27 cellular contexts compared by ENCODE assay signal in the genomic region with DNA sequence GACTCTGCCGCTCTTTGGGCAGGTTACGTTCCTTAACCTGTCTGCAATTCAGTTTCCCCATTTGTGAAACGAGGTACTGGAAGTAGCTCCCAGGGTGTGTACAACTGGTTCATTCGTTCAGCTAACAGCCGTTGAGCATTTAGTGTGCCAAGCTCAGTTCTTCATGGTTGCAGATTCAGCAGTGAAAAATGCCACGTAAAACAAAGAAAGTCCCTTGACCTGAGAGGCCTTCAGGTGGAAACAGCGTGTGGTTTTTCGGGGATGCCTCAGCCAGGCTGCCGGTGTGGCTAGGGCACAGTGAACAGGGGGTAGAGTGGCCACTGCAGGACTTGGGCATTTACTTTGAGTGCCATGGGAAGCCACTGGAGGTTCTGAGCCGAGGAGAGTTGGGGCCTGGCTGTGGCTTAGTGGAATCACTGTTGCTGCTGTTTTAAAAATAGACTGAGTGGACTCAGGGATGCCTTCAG. TPM values are rescaled to one million over a fixed set of nuclear protein-coding genes. Genes with fewer than 3 reads are reported as not detected.
A peak's percentile ranks its signal among the peaks of the same experiment; 100 is the strongest.
DNase-seq lines count a peak whose midpoint lies in the region; ATAC-seq, FAIRE-seq and TF ChIP-seq lines count a peak whose summit lies in the region.
"Had no signal": no experiment of that assay in that cellular context is flagged by ENCODE, and none has a peak within 500 bp of the region (broad histone marks: within the 10 kb centered on the region; RNA-seq: fewer than 3 reads in every experiment).

No MANE protein-coding gene starts in this region.

- 41% methylated on average over 10 of the region's 10 CpGs for WGBS in GM12878 (ENCODE audit: insufficient coverage, insufficient replicate concordance, low lambda C conversion rate, missing lambda C conversion rate)

- H3K79me2 ChIP-seq in KMS-11 (ENCODE audit: insufficient read depth, low read depth) (no peaks in the 10 kb centered on the region), GM12878 (ENCODE audit: control insufficient read depth, insufficient read depth, low read length) (no peaks in the 10 kb centered on the region)

- POLR2A ChIA-PET in GM12878 (lab: Charles Lee), result interaction anchor here (1.2 kb wide), 1 partner anchor 9 kb away, joined by 3 read pairs; no protein-coding TSS in a partner anchor

- SMC1A ChIA-PET in GM12878 (lab: Charles Lee; ENCODE audit: uncharacterized antibody, unreplicated experiment), result interaction anchor here (0.8 to 2.7 kb wide), 11 partner anchors 8 to 178 kb away, joined by 3 to 11 read pairs (median 4); no protein-coding TSS in a partner anchor

- DNase-seq in GM12878 (ENCODE audit: low read depth, low spot score) (peak; percentile 48), hepatic stellate cell (ENCODE audit: low spot score) (peak; percentile 37), omental fat pad (ENCODE audit: low spot score) (no peak), iPS-NIHi7 (ENCODE audit: extremely low spot score) (no peak)
- no peak for DNase-seq in activated CD4-positive, alpha-beta T cell treated with anti-CD3 and anti-CD28 coated beads, Interleukin-2, amount 50 U/mL, for 4 hours
- DNase-seq: activated CD4-positive, alpha-beta T cell treated with anti-CD3 and anti-CD28 coated beads for 36 hours; activated naive CD4-positive, alpha-beta T cell treated with Interleukin-2 at 50 U/mL for 16 hours; activated T-cell treated with anti-CD3 and anti-CD28 coated beads, Interleukin-2, amount 50 U/mL, for 24 hours; C1 segment of cervical spinal cord; Caco-2; caudate nucleus; DMS79; GM23248; immature natural killer cell; NCI-H1105 treated with DMSO at 0.1 percent for 48 hours; NCI-H2081 treated with DMSO at 0.1 percent for 48 hours; NCI-H446 treated with DMSO at 0.1 percent for 48 hours; NK-92 treated with Interleukin-12 subunit alpha and Interleukin-12 subunit beta, amount 100 ng/mL, for 24 hours; T-helper 2 cell had no signal

- TF ChIP-seq POLR2A in GM12878 (IDR thresholded peaks at IDR 0.05; ENCODE audit: low read depth, low read length), result no peak

- no peaks in the 10 kb centered on the region for H3K36me3 ChIP-seq in KMS-11 (ENCODE audit: insufficient read depth)
- no peaks in the 10 kb centered on the region for H3K36me3 ChIP-seq in GM12878 (ENCODE audit: control insufficient read depth in 2 of 2, insufficient read depth in 2 of 2, low read length in 1 of 2)
- H3K36me3 ChIP-seq in skeletal muscle tissue (ENCODE audit: control insufficient read depth in 3 of 3, insufficient read depth in 3 of 3, low read length in 3 of 3), result peaks cover 7 to 16% (median 12%) of the 10 kb centered on the region in 3 donors

- peak overlapping the region; percentile 3; the same call in 1 of the 2 replicates for H3K9ac ChIP-seq in KMS-11
- no peak overlapping the region for H3K9ac ChIP-seq in GM12878 (ENCODE audit: control insufficient read depth, insufficient read depth, low read length)
- H3K9ac ChIP-seq in skeletal muscle tissue (ENCODE audit: low read depth in 1 of 3, low read length in 3 of 3), result peak overlapping the region; percentile 43 to 97 (median 73)
- H3K9ac ChIP-seq: GM23248 had no signal

- no peak for TF ChIP-seq RAD21 in GM12878 (IDR thresholded peaks at IDR 0.05; ENCODE audit: insufficient read depth, low read depth, low read length)

- in situ Hi-C loops in GM12878 (cut with MboI), result loop anchor here (25.0 kb wide), 1 partner anchor 628 kb away; a partner anchor contains a TSS

- H3K9me3 ChIP-seq in GM12878 (replicated peaks; ENCODE audit: control insufficient read depth, insufficient read depth, low read length), result no peaks in the 10 kb centered on the region; the same call in 2 of the 3 replicates
- H3K9me3 ChIP-seq in skeletal muscle tissue (ENCODE audit: control insufficient read depth in 3 of 3, low read length in 3 of 3), result no peaks in the 10 kb centered on the region
- H3K9me3 ChIP-seq: Caco-2, tibial nerve had no signal

- H4K20me1 ChIP-seq in KMS-11 (ENCODE audit: insufficient read depth), result no peaks in the 10 kb centered on the region
- no peaks in the 10 kb centered on the region for H4K20me1 ChIP-seq in GM12878 (ENCODE audit: control insufficient read depth, insufficient read depth)

- H2AFZ ChIP-seq in KMS-11 (ENCODE audit: low read depth) (no peak overlapping the region), GM12878 (ENCODE audit: control insufficient read depth, low read depth, low read length) (no peak overlapping the region)
- H2AFZ ChIP-seq: GM23248 had no signal

- H3K27me3 ChIP-seq in KMS-11 (ENCODE audit: insufficient read depth, low read depth), result no peaks in the 10 kb centered on the region
- no peaks in the 10 kb centered on the region for H3K27me3 ChIP-seq in GM12878 (replicated peaks in 1 of 2; ENCODE audit: control insufficient read depth in 2 of 2, insufficient read depth in 2 of 2, low read length in 1 of 2)
- H3K27me3 ChIP-seq in skeletal muscle tissue (ENCODE audit: control insufficient read depth in 3 of 3, insufficient read depth in 3 of 3, low read length in 3 of 3), result no peaks in the 10 kb centered on the region
- H3K27me3 ChIP-seq: tibial nerve had no signal

- no TSS peak for BruUV-seq in GM12878 (replicated peaks; lab: Mats Ljungman, UMichigan)

- TF ChIP-seq EP300 in GM12878 (IDR thresholded peaks at IDR 0.05; ENCODE audit: borderline replicate concordance in 1 of 2, control insufficient read depth in 1 of 2, low read depth in 2 of 2, low read length in 2 of 2), result no peak

- H3K4me2 ChIP-seq in KMS-11 (peak overlapping the region; percentile 15; the same call in 1 of the 2 replicates), GM12878 (ENCODE audit: control insufficient read depth, insufficient read depth) (no peak overlapping the region)
- H3K4me2 ChIP-seq: smooth muscle cell had no signal

- CTCF ChIA-PET in GM12878 (lab: Yijun Ruan, JAX), result interaction anchor here (2.7 kb wide), 1 partner anchor 9 kb away, joined by 10 read pairs; no protein-coding TSS in a partner anchor

- intact Hi-C loops in GM12878 (cut with micrococcal nuclease; ENCODE audit: unreplicated experiment), result loop anchor here (10.0 kb wide), 1 partner anchor 645 kb away; no protein-coding TSS in a partner anchor

- FAIRE-seq in GM12878 (lab: Jason Lieb, UNC), result no peak
- FAIRE-seq: endothelial cell of umbilical vein, RCC 7860 had no signal

- H3K4me1 ChIP-seq in KMS-11 (ENCODE audit: low read depth, poor library complexity, severe bottlenecking) (peaks cover 54% of the 10 kb centered on the region), GM12878 (ENCODE audit: control insufficient read depth, insufficient read depth, low read length) (peaks cover 14% of the 10 kb centered on the region), skeletal muscle tissue (ENCODE audit: control insufficient read depth in 3 of 3, insufficient read depth in 3 of 3, low read length in 3 of 3) (peaks cover 68 to 79% (median 71%) of the 10 kb centered on the region in 3 donors)
- H3K4me1 ChIP-seq: Caco-2 had no signal

- H3K27ac ChIP-seq in KMS-11 (peak overlapping the region; percentile 59; the same call in 1 of the 2 replicates), GM12878 (ENCODE audit: control insufficient read depth, insufficient read depth) (no peak overlapping the region), skeletal muscle tissue (ENCODE audit: low read depth, low read length) (peak overlapping the region; percentile 93)
- H3K27ac ChIP-seq: GM23248 had no signal

- ATAC-seq in GM12878, result peak; percentile 70
- ATAC-seq in omental fat pad (ENCODE audit: low FRiP score), result no peak
- ATAC-seq in SK-N-SH treated with all-trans-retinoic acid at 6 μM for 48 hours, result no peak
- ATAC-seq: activated CD4-positive, alpha-beta T cell treated with anti-CD3 and anti-CD28 coated beads for 36 hours; stimulated activated memory B cell treated with anti-CD40 and anti-IgM and Interleukin-4, amounts not matched to agents 10 μg/mL and 1 μg/mL and 100 μg/mL, for 72 hours had no signal

- RAD21 ChIA-PET in GM12878 (lab: Charles Lee; ENCODE audit: unreplicated experiment), result interaction anchor here (0.8 kb wide), 1 partner anchor 19 kb away, joined by 4 read pairs; no protein-coding TSS in a partner anchor

- TF ChIP-seq CTCF in KMS-11 (conservative IDR thresholded peaks at IDR 0.05; ENCODE audit: low read depth, low read length), result no peak
- TF ChIP-seq CTCF in GM12878 (IDR thresholded peaks at IDR 0.05 in 2 of 3, conservative IDR thresholded peaks at IDR 0.05 in 1 of 3; ENCODE audit: control insufficient read depth in 2 of 3, extremely low read depth in 1 of 3, insufficient read depth in 1 of 3, low read depth in 3 of 3, low read length in 3 of 3), result no peak
- TF ChIP-seq CTCF in omental fat pad (IDR thresholded peaks at IDR 0.05), result no peak

- H3K4me3 ChIP-seq in KMS-11 (IDR thresholded peaks at IDR 0.05; ENCODE audit: insufficient read depth, low read depth, low read length) (no peak overlapping the region), GM12878 (no peak overlapping the region), skeletal muscle tissue (ENCODE audit: low read length in 3 of 3) (peak overlapping the region; percentile 70 to 93 (median 76))
- H3K4me3 ChIP-seq: GM23248, smooth muscle cell, tibial nerve had no signal

TF ChIP-seq in GM12878, 131 proteins besides CTCF, POLR2A, EP300 and RAD21 (continues in another document):
- TF ChIP-seq FOS (IDR thresholded peaks at IDR 0.05; ENCODE audit: borderline replicate concordance, extremely low read depth, insufficient read length) (no peak), RUNX3 (IDR thresholded peaks at IDR 0.05; ENCODE audit: low read length) (peak; percentile 39)

RNA-seq across cellular contexts. Expression of a gene that starts 4.7 kb away (rescaled TPM):
- total RNA-seq in GM12878 (2013; cell fraction: nucleolus; rRNA removed), result 1.1 and 1.5 TPM in 2 replicates
- total RNA-seq in GM12878 (2014; rRNA removed) (0.90 and 0.93 TPM in 2 replicates), GM12878 (2014; rRNA removed; fragmentation: Illumina TruSeq; extraction: Trizol) (0.83 and 0.89 TPM in 2 replicates), GM12878 (2021) (1.1 and 1.4 TPM in 2 replicates), skeletal muscle tissue (53.2 TPM), omental fat pad (10 to 100 TPM; 13.6 to 49.7 (median 37.5) TPM)
- 0.71 TPM for polyA plus RNA-seq in GM12878 (2011; ENCODE audit: low read depth)
- polyA plus RNA-seq in GM12878 (2011; rRNA removed) (0.05 and 0.06 TPM in 2 replicates), GM12878 (2014; fragmentation: Illumina TruSeq; extraction: Trizol) (0.71 and 1.0 TPM in 2 replicates), GM12878 (2014; fragmentation: Nextera tagmentation; extraction: Ambion mirVana) (under 1 TPM; 0.14 to 0.31 TPM), GM12878 (2014; rRNA removed) (0.89 and 0.90 TPM in 2 replicates), GM12878 (2016; fragmentation: Nextera tagmentation; extraction: Ambion mirVana) (under 1 TPM in 1 of 2 experiments, not detected in 1; 0.23 TPM)
- 0.03 and 0.04 TPM in 2 replicates for polyA plus RNA-seq in GM12878 (2011; cell fraction: cytosol; rRNA removed)
- 0.12 and 0.15 TPM in 2 replicates for polyA plus RNA-seq in GM12878 (2011; cell fraction: nucleus; rRNA removed)
- polyA plus RNA-seq in GM12878 (2012), result 1.0 and 1.2 TPM in 2 replicates
- 0.07 and 0.10 TPM in 2 replicates for polyA minus RNA-seq in GM12878 (2011; rRNA and poly(A)+ RNA removed)
- 0.21 TPM in 1 of 2 replicates, not detected in the other for polyA minus RNA-seq in GM12878 (2011; cell fraction: cytosol; rRNA and poly(A)+ RNA removed)
- polyA minus RNA-seq in GM12878 (2011; cell fraction: nucleus; rRNA and poly(A)+ RNA removed), result 0.10 and 0.12 TPM in 2 replicates
- polyA plus RNA-seq: immature natural killer cell had no signal

Comparison
In these comparisons a context has a peak if more than half of its experiments do, and no peak if none do; other contexts are left out.
1. H3K4me3 ChIP-seq: peak in skeletal muscle tissue (3 of 3); none in KMS-11 (single experiment) and GM12878 (single experiment).
2. DNase-seq: peak in GM12878 (single experiment) and hepatic stellate cell (single experiment); none in activated CD4-positive, alpha-beta T cell treated with anti-CD3 and anti-CD28 coated beads, Interleukin-2, amount 50 U/mL, for 4 hours (0 of 2), omental fat pad (single experiment) and iPS-NIHi7 (single experiment).
3. RNA of a gene that starts 4.7 kb away (total RNA-seq): 53.2 TPM in skeletal muscle tissue (single experiment) and 13.6 to 49.7 TPM in omental fat pad; 0.83 to 1.5 TPM in GM12878; every median in the first group is over 4 times any median in the second.